Comparison of ENCODE assay signal across 9 cellular contexts in the genomic region with DNA sequence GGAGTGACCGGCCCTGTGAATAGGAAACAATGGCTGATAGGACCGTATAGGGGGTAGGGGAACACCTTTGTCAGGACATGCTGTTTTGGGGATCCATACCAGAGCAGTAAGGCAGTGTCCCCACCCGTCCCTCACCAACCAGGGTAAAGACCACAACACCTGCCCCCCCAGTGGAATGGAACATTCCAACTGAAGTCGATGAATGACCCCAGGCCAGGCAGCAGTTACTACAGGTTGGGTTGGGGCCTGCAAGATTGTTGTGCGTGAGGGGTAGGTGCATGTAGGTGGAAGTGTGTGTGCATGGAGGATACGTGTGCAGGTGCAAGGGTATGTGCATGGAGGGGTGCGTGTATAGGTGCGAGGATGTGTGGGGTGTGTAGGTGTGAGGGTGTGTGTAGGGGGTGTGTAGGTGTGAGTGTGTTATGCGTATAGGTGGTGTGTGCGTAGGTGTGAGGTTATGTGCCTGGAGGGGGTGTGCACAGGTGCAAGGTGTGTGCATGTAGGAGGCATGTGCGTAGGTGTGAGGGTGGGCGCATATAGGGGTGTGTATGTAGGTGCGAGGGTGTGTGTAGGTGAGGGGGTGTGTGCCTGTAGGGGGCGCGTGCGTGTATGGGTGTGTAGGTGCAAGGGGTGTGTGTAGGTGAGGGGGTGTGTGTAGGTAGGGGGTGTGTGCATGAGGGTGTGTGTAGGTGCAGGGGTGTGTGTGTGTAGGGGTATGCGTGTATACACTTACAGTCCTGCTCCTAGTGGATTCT. TPM values are rescaled to one million over a fixed set of nuclear protein-coding genes. Genes with fewer than 3 reads are reported as not detected.
DNase-seq lines count a peak whose midpoint lies in the region; ATAC-seq, FAIRE-seq and TF ChIP-seq lines count a peak whose summit lies in the region.
"Had no signal": no experiment of that assay in that cellular context is flagged by ENCODE, and none has a peak within 500 bp of the region (broad histone marks: within the 10 kb centered on the region; RNA-seq: fewer than 3 reads in every experiment).

No MANE protein-coding gene starts in this region.

- POLR2A ChIA-PET in GM12878 (lab: Charles Lee): interaction anchor here (1.2 to 1.3 kb wide), 3 partner anchors 46 to 138 kb away, joined by 3 to 4 read pairs (median 3); no protein-coding TSS in a partner anchor

- SMC1A ChIA-PET in GM12878 (lab: Charles Lee; ENCODE audit: uncharacterized antibody, unreplicated experiment): interaction anchor here (0.7 to 3.8 kb wide), 2 partner anchors 68 to 177 kb away, joined by 3 to 16 read pairs; no protein-coding TSS in a partner anchor

- no peak for TF ChIP-seq RAD21 in GM12878 (IDR thresholded peaks at IDR 0.05; ENCODE audit: insufficient read depth, low read depth, low read length)

- RAD21 ChIA-PET in GM12878 (lab: Charles Lee; ENCODE audit: unreplicated experiment): interaction anchor here (2.3 kb wide), 1 partner anchor 33 kb away, joined by 16 read pairs; a partner anchor contains a TSS

- TF ChIP-seq CTCF in AG10803 (conservative IDR thresholded peaks at IDR 0.05; ENCODE audit: low read length): no peak
- TF ChIP-seq CTCF in HFF-Myc (IDR thresholded peaks at IDR 0.05; ENCODE audit: low read depth, low read length, missing control alignments): peak; percentile 3
- peak; percentile 5 to 36 (median 22); a peak in 4 of 6 replicates for TF ChIP-seq CTCF in GM12878 (IDR thresholded peaks at IDR 0.05 in 2 of 3, conservative IDR thresholded peaks at IDR 0.05 in 1 of 3; ENCODE audit: control insufficient read depth in 2 of 3, extremely low read depth in 1 of 3, insufficient read depth in 1 of 3, low read depth in 3 of 3, low read length in 3 of 3)

- H3K4me3 ChIP-seq in AG10803 (ENCODE audit: low read length): peak overlapping the region; percentile 74
- peak overlapping the region; percentile 75 for H3K4me3 ChIP-seq in HFF-Myc (replicated peaks; ENCODE audit: low read depth, low read length)
- no peak overlapping the region; the same call in 1 of the 2 replicates for H3K4me3 ChIP-seq in GM12878
- H3K4me3 ChIP-seq in muscle layer of colon (ENCODE audit: low read depth in 1 of 2, low read length in 2 of 2): peak overlapping the region in 1 of 2 donors; percentile 65

- H3K27me3 ChIP-seq in GM12878 (replicated peaks in 1 of 2; ENCODE audit: control insufficient read depth in 2 of 2, insufficient read depth in 2 of 2, low read length in 1 of 2): no peaks in the 10 kb centered on the region
- H3K27me3 ChIP-seq in muscle layer of colon (ENCODE audit: control insufficient read depth in 1 of 2, insufficient read depth in 2 of 2, low read length in 2 of 2): no peaks in the 10 kb centered on the region

- peak overlapping the region; percentile 98; the same call in 1 of the 2 replicates for H3K4me2 ChIP-seq in GM12878 (ENCODE audit: control insufficient read depth, insufficient read depth)

- H3K27ac ChIP-seq in GM12878 (ENCODE audit: control insufficient read depth, insufficient read depth) (no peak overlapping the region), muscle layer of colon (ENCODE audit: low read depth, low read length) (no peak overlapping the region)

- in situ Hi-C loops in GM12878 (cut with MboI): no loop called here

- no peak for FAIRE-seq in GM12878 (lab: Jason Lieb, UNC)
- FAIRE-seq: islet of Langerhans had no signal

- BruUV-seq in GM12878 (replicated peaks; lab: Mats Ljungman, UMichigan): TSS peak; percentile 16

- H3K9me3 ChIP-seq in GM12878 (replicated peaks; ENCODE audit: control insufficient read depth, insufficient read depth, low read length) (no peaks in the 10 kb centered on the region), muscle layer of colon (ENCODE audit: low read length) (no peaks in the 10 kb centered on the region)

- CTCF ChIA-PET in GM12878 (lab: Yijun Ruan, JAX): interaction anchor here (1.2 to 5.7 kb wide), 2 partner anchors 61 to 70 kb away, joined by 3 to 65 read pairs; no protein-coding TSS in a partner anchor

- TF ChIP-seq EP300 in GM12878 (IDR thresholded peaks at IDR 0.05; ENCODE audit: borderline replicate concordance in 1 of 2, control insufficient read depth in 1 of 2, low read depth in 2 of 2, low read length in 2 of 2): no peak

- H4K20me1 ChIP-seq in GM12878 (ENCODE audit: control insufficient read depth, insufficient read depth): peaks cover 13% of the 10 kb centered on the region

- intact Hi-C loops in GM12878 (cut with micrococcal nuclease; ENCODE audit: unreplicated experiment): no loop called here

- H3K9ac ChIP-seq in GM12878 (ENCODE audit: control insufficient read depth, insufficient read depth, low read length): no peak overlapping the region
- peak overlapping the region; percentile 9 for H3K9ac ChIP-seq in muscle layer of colon (ENCODE audit: low read length)

- H2AFZ ChIP-seq in GM12878 (ENCODE audit: control insufficient read depth, low read depth, low read length): no peak overlapping the region

- H3K79me2 ChIP-seq in GM12878 (ENCODE audit: control insufficient read depth, insufficient read depth, low read length): peaks cover 87% of the 10 kb centered on the region

- DNase-seq in AG10803 (ENCODE audit: low read depth) (no peak), HFF-Myc (ENCODE audit: extremely low read depth, low read depth) (no peak), GM12878 (ENCODE audit: low read depth, low spot score) (no peak), activated gamma-delta T cell treated with Interleukin-2 at 50 U/mL for 16 hours (no peak), NK-92 (lab: John Stamatoyannopoulos, UW; ENCODE audit: unreplicated experiment) (no peak), NCI-H82 treated with DMSO at 0.1 percent for 48 hours (lab: John Stamatoyannopoulos, UW; ENCODE audit: unreplicated experiment) (no peak)

- 73% methylated on average over 17 of the region's 17 CpGs for WGBS in GM12878 (ENCODE audit: insufficient coverage, insufficient replicate concordance, low lambda C conversion rate, missing lambda C conversion rate)

- H3K4me1 ChIP-seq in GM12878 (ENCODE audit: control insufficient read depth, insufficient read depth, low read length) (peaks cover 24% of the 10 kb centered on the region), muscle layer of colon (ENCODE audit: insufficient read depth, low read length) (peaks cover 55% of the 10 kb centered on the region)

- ATAC-seq in GM12878 (no peak), HG02678 (IDR thresholded peaks at IDR 0.05; ENCODE audit: unreplicated experiment) (no peak)

- peak; percentile 38; the same call in 1 of the 2 replicates for TF ChIP-seq POLR2A in GM12878 (IDR thresholded peaks at IDR 0.05; ENCODE audit: low read depth, low read length)

- H3K36me3 ChIP-seq in GM12878 (ENCODE audit: control insufficient read depth in 2 of 2, insufficient read depth in 2 of 2, low read length in 1 of 2) (peaks cover 9 to 39% of the 10 kb centered on the region in 2 experiments), muscle layer of colon (ENCODE audit: insufficient read depth, low read length) (no peaks in the 10 kb centered on the region)

TF ChIP-seq in GM12878, 131 proteins besides CTCF, POLR2A, EP300 and RAD21 (continues in another document):
- TF ChIP-seq NBN (IDR thresholded peaks at IDR 0.05): 0 out of 2 replicates have a peak, but pooled peaks have one; percentile 16
- TF ChIP-seq TCF7 (IDR thresholded peaks at IDR 0.05; ENCODE audit: borderline replicate concordance): no peak
- TF ChIP-seq, protein P1, sequence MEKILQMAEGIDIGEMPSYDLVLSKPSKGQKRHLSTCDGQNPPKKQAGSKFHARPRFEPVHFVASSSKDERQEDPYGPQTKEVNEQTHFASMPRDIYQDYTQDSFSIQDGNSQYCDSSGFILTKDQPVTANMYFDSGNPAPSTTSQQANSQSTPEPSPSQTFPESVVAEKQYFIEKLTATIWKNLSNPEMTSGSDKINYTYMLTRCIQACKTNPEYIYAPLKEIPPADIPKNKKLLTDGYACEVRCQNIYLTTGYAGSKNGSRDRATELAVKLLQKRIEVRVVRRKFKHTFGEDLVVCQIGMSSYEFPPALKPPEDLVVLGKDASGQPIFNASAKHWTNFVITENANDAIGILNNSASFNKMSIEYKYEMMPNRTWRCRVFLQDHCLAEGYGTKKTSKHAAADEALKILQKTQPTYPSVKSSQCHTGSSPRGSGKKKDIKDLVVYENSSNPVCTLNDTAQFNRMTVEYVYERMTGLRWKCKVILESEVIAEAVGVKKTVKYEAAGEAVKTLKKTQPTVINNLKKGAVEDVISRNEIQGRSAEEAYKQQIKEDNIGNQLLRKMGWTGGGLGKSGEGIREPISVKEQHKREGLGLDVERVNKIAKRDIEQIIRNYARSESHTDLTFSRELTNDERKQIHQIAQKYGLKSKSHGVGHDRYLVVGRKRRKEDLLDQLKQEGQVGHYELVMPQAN (conservative IDR thresholded peaks at IDR 0.05): no peak

RNA-seq across cellular contexts. Expression of a gene that starts 32.9 kb away (rescaled TPM):
- total RNA-seq in GM12878 (2013; cell fraction: nucleolus; rRNA removed): 75.1 and 77.2 TPM in 2 replicates
- 41.3 and 44.7 TPM in 2 replicates for total RNA-seq in GM12878 (2014; rRNA removed)
- 24.2 and 25.8 TPM in 2 replicates for total RNA-seq in GM12878 (2014; rRNA removed; fragmentation: Illumina TruSeq; extraction: Trizol)
- 62.7 and 63.4 TPM in 2 replicates for total RNA-seq in GM12878 (2021)
- polyA plus RNA-seq in GM12878 (2011; ENCODE audit: low read depth): 18.1 TPM
- polyA plus RNA-seq in GM12878 (2011; rRNA removed): 22.5 and 46.8 TPM in 2 replicates
- polyA plus RNA-seq in GM12878 (2011; cell fraction: cytosol; rRNA removed): 66.2 and 74.7 TPM in 2 replicates
- 157 and 166 TPM in 2 replicates for polyA plus RNA-seq in GM12878 (2011; cell fraction: nucleus; rRNA removed)
- 34.4 and 39.1 TPM in 2 replicates for polyA plus RNA-seq in GM12878 (2012)
- polyA plus RNA-seq in GM12878 (2014; fragmentation: Illumina TruSeq; extraction: Trizol): 24.5 and 36.9 TPM in 2 replicates
- 10 to 100 TPM; 31.1 to 44.9 TPM for polyA plus RNA-seq in GM12878 (2014; fragmentation: Nextera tagmentation; extraction: Ambion mirVana)
- polyA plus RNA-seq in GM12878 (2014; rRNA removed): 49.1 and 51.4 TPM in 2 replicates
- polyA plus RNA-seq in GM12878 (2016; fragmentation: Nextera tagmentation; extraction: Ambion mirVana): 10 to 100 TPM; 48.3 to 54.9 TPM
- 28.3 and 51.8 TPM in 2 replicates for polyA minus RNA-seq in GM12878 (2011; rRNA and poly(A)+ RNA removed)
- 19.8 and 21.5 TPM in 2 replicates for polyA minus RNA-seq in GM12878 (2011; cell fraction: cytosol; rRNA and poly(A)+ RNA removed)
- polyA minus RNA-seq in GM12878 (2011; cell fraction: nucleus; rRNA and poly(A)+ RNA removed): 24.8 and 28.7 TPM in 2 replicates
